28 cellular contexts compared by ENCODE assay signal in the genomic region with DNA sequence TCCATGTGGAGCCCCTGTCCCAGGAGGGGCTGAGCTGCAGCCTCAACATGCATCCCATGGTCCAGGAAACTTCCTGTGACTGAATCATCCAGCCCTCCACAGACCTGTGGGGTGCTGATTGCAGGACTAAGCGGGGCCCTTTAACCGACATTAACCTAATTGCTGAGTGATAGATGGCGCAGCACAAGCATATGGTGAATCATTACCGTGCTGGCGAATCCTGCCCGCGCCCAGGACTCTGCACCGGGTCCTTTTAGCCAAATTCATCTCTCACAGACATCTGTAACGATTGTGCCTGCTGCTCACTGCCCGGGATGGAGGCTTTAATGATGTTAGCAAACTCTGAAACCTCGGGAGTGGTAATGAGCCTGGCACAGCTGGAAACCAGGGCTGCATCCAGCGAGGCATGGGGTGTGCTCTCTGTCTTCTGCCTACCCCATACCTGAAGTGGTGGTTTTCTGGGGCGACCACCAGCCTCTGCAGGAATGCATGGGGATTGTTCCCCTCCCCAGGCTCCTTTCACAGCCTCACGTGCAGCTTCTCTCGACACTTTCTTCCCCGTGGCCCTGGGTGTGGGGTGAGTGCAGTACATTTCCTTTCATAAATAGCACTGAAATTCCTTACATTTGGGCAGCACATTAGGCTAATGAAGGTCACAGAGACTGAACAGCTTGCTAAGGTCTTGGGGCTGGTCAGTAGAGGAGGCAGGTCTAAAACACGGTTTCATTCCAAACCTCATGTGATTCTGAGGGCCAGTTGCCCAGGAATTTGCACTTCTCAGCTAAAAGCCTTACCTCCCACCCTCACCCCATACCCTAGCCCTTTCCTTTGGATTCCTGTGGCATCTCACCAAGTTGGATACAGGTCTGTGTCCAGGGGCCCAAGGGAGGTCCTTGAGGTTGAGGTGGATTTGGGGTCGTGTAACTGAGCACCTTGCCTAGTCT.
DNase-seq lines count a peak whose midpoint lies in the region; ATAC-seq, FAIRE-seq and TF ChIP-seq lines count a peak whose summit lies in the region.
"Had no signal": no experiment of that assay in that cellular context is flagged by ENCODE, and none has a peak within 500 bp of the region (broad histone marks: within the 10 kb centered on the region; RNA-seq: fewer than 3 reads in every experiment).

No MANE protein-coding gene starts in this region.

- intact Hi-C loops in endothelial cell of umbilical vein (cut with micrococcal nuclease), result no loop called here
- intact Hi-C loops in posterior vena cava (cut with DNase I), result loop anchor here in 1 of 2 donors (1.0 kb wide), 1 partner anchor 97 kb away; no protein-coding TSS in a partner anchor
- intact Hi-C loops in vagina (cut with DNase I), result no loop called here

- peaks cover 11% of the 10 kb centered on the region for H3K4me1 ChIP-seq in endothelial cell of umbilical vein (ENCODE audit: control insufficient read depth, extremely low read depth, insufficient read depth, low read length)
- no peaks in the 10 kb centered on the region for H3K4me1 ChIP-seq in vagina
- H3K4me1 ChIP-seq: suprapubic skin, uterus had no signal

- no peaks in the 10 kb centered on the region for H3K9me1 ChIP-seq in endothelial cell of umbilical vein (replicated peaks; ENCODE audit: control insufficient read depth, extremely low read depth, insufficient read depth, low read length)

- POLR2A ChIA-PET in endothelial cell of umbilical vein (lab: Charles Lee), result no interaction called here

- H3K27ac ChIP-seq in endothelial cell of umbilical vein (ENCODE audit: insufficient read depth, low read depth, low read length), result no peak overlapping the region
- no peak overlapping the region for H3K27ac ChIP-seq in vagina
- H3K27ac ChIP-seq: C4-2B, epithelial cell of prostate, RWPE1, SK-N-MC, suprapubic skin, uterus had no signal

- DNase-seq in G401 (ENCODE audit: low spot score), result peak; percentile 51
- DNase-seq in RCC 7860 (ENCODE audit: low spot score), result peak; percentile 29
- no peak for DNase-seq in endothelial cell of umbilical vein (ENCODE audit: low read depth, low spot score)
- DNase-seq in posterior vena cava (ENCODE audit: low spot score), result peak; percentile 25
- no peak for DNase-seq in vagina (ENCODE audit: extremely low spot score in 2 of 2)
- no peak for DNase-seq in activated CD8-positive, alpha-beta memory T cell treated with anti-CD3 and anti-CD28 coated beads, Interleukin-2, amount 50 U/mL, for 48 hours
- DNase-seq: activated CD4-positive, alpha-beta T cell treated with anti-CD3 and anti-CD28 coated beads for 36 hours; activated gamma-delta T cell treated with Interleukin-2 at 50 U/mL for 16 hours; activated naive CD8-positive, alpha-beta T cell treated with anti-CD3 and anti-CD28 coated beads, Interleukin-2, amount 50 U/mL, for 24 hours; activated T-cell treated with anti-CD3 and anti-CD28 coated beads, Interleukin-2, amount 50 U/mL, for 24 hours; EL; islet precursor cell; NCI-H187; NCI-H226; stimulated activated CD4-positive, alpha-beta T cell treated with anti-CD3 and anti-CD28 coated beads, Interleukin-4, amount 100 ng/mL, for 24 hours; T-helper 2 cell; uterus had no signal

- H3K9ac ChIP-seq in endothelial cell of umbilical vein (replicated peaks; ENCODE audit: extremely low read depth, insufficient read depth, low read length), result no peak overlapping the region

- TF ChIP-seq POLR2A in endothelial cell of umbilical vein (IDR thresholded peaks at IDR 0.05; ENCODE audit: low read depth, low read length) (no peak), vagina (IDR thresholded peaks at IDR 0.05) (no peak)

- H3K36me3 ChIP-seq in endothelial cell of umbilical vein (ENCODE audit: control insufficient read depth in 2 of 2, extremely low read depth in 1 of 2, insufficient read depth in 2 of 2, low read length in 2 of 2), result peaks cover 32 to 41% of the 10 kb centered on the region in 2 experiments
- H3K36me3 ChIP-seq in vagina, result no peaks in the 10 kb centered on the region
- H3K36me3 ChIP-seq: right lobe of liver, uterus had no signal

- BruUV-seq in endothelial cell of umbilical vein (replicated peaks; lab: Mats Ljungman, UMichigan), result no TSS peak

- in situ Hi-C loops in G401 (cut with HindIII; ENCODE audit: low sequenced_read_pairs), result no loop called here

- dilution Hi-C loops in endothelial cell of umbilical vein (cut with MboI; ENCODE audit: extremely low pct_ligation_motif_present, low sequenced_read_pairs), result no loop called here

- FAIRE-seq in RCC 7860 (lab: Jason Lieb, UNC) (no peak), endothelial cell of umbilical vein (lab: Jason Lieb, UNC) (no peak)
- FAIRE-seq: GM12891 had no signal

- ATAC-seq in HG03196 (IDR thresholded peaks at IDR 0.05; ENCODE audit: unreplicated experiment), result no peak
- ATAC-seq in HG02571 (IDR thresholded peaks at IDR 0.05; ENCODE audit: unreplicated experiment), result no peak
- ATAC-seq: activated CD4-positive, alpha-beta T cell treated with anti-CD3 and anti-CD28 coated beads for 36 hours; activated naive CD8-positive, alpha-beta T cell treated with anti-CD3 and anti-CD28 coated beads, Interleukin-2, amount 50 U/mL, for 24 hours; stimulated activated memory B cell treated with anti-CD40 and anti-IgM and Interleukin-4, amounts not matched to agents 10 μg/mL and 1 μg/mL and 100 μg/mL, for 72 hours had no signal

- H3K27me3 ChIP-seq in endothelial cell of umbilical vein (ENCODE audit: control insufficient read depth in 2 of 2, insufficient read depth in 2 of 2, low read length in 2 of 2) (no peaks in the 10 kb centered on the region), vagina (no peaks in the 10 kb centered on the region)
- H3K27me3 ChIP-seq: right lobe of liver, suprapubic skin, uterus had no signal

- no peak for TF ChIP-seq CTCF in endothelial cell of umbilical vein (IDR thresholded peaks at IDR 0.05; ENCODE audit: extremely low read depth in 1 of 2, insufficient read depth in 1 of 2, low read depth in 1 of 2, low read length in 2 of 2)
- no peak for TF ChIP-seq CTCF in vagina (IDR thresholded peaks at IDR 0.05)

- no peak overlapping the region for H2AFZ ChIP-seq in endothelial cell of umbilical vein (ENCODE audit: low read depth, low read length)

- no peaks in the 10 kb centered on the region for H3K79me2 ChIP-seq in endothelial cell of umbilical vein (ENCODE audit: control insufficient read depth, insufficient read depth, low read length)

- H3K9me3 ChIP-seq in endothelial cell of umbilical vein (replicated peaks; ENCODE audit: control insufficient read depth, insufficient read depth, low read length) (no peaks in the 10 kb centered on the region), vagina (no peaks in the 10 kb centered on the region)
- H3K9me3 ChIP-seq: Caco-2, right lobe of liver, suprapubic skin, uterus had no signal

- no peak overlapping the region for H3K4me2 ChIP-seq in endothelial cell of umbilical vein (ENCODE audit: insufficient read depth, low read length)

- CTCF ChIA-PET in endothelial cell of umbilical vein (lab: Charles Lee), result interaction anchor here (1.3 to 5.1 kb wide), 3 partner anchors 12 to 187 kb away, joined by 5 to 20 read pairs (median 5); partner anchors contain the start of gene PLXNA2

- H3K4me3 ChIP-seq in endothelial cell of umbilical vein (replicated peaks in 1 of 3; ENCODE audit: insufficient read depth in 1 of 3, low read depth in 1 of 3, low read length in 3 of 3) (no peak overlapping the region), vagina (no peak overlapping the region)
- H3K4me3 ChIP-seq: right lobe of liver, SK-N-MC, suprapubic skin, uterus had no signal

- no peaks in the 10 kb centered on the region for H4K20me1 ChIP-seq in endothelial cell of umbilical vein (replicated peaks; ENCODE audit: control insufficient read depth, extremely low read depth, insufficient read depth, low read length)

TF ChIP-seq in endothelial cell of umbilical vein, 7 proteins besides CTCF, POLR2A, EP300 and RAD21:
- no peak for TF ChIP-seq JUN (IDR thresholded peaks at IDR 0.05; ENCODE audit: borderline replicate concordance, insufficient read depth, insufficient read length, low read depth)
- TF ChIP-seq GATA2 (IDR thresholded peaks at IDR 0.05; ENCODE audit: insufficient read depth, insufficient read length, low read depth, low read length), result no peak
- TF ChIP-seq MYC (IDR thresholded peaks at IDR 0.05; ENCODE audit: low read depth, low read length), result no peak
- TF ChIP-seq MAX (IDR thresholded peaks at IDR 0.05; ENCODE audit: insufficient read depth, insufficient read length), result no peak
- peak; percentile 13 for TF ChIP-seq POLR2AphosphoS5 (IDR thresholded peaks at IDR 0.05; ENCODE audit: insufficient read depth, low read depth, low read length)
- TF ChIP-seq FOS (IDR thresholded peaks at IDR 0.05; ENCODE audit: borderline replicate concordance, insufficient read depth, low read length), result no peak
- TF ChIP-seq EZH2 (IDR thresholded peaks at IDR 0.05; ENCODE audit: borderline replicate concordance, low read depth, low read length, severe bottlenecking), result no peak
TF ChIP-seq in endothelial cell of umbilical vein: peak in this region for 1.

Comparison
In these comparisons a context has a peak if more than half of its experiments do, and no peak if none do; other contexts are left out.
1. DNase-seq: peak in G401 (single experiment), RCC 7860 (single experiment) and posterior vena cava (single experiment); none in endothelial cell of umbilical vein (single experiment), vagina (0 of 2) and activated CD8-positive, alpha-beta memory T cell treated with anti-CD3 and anti-CD28 coated beads, Interleukin-2, amount 50 U/mL, for 48 hours (single experiment).